1 cellular context compared by ENCODE assay signal in the genomic region with DNA sequence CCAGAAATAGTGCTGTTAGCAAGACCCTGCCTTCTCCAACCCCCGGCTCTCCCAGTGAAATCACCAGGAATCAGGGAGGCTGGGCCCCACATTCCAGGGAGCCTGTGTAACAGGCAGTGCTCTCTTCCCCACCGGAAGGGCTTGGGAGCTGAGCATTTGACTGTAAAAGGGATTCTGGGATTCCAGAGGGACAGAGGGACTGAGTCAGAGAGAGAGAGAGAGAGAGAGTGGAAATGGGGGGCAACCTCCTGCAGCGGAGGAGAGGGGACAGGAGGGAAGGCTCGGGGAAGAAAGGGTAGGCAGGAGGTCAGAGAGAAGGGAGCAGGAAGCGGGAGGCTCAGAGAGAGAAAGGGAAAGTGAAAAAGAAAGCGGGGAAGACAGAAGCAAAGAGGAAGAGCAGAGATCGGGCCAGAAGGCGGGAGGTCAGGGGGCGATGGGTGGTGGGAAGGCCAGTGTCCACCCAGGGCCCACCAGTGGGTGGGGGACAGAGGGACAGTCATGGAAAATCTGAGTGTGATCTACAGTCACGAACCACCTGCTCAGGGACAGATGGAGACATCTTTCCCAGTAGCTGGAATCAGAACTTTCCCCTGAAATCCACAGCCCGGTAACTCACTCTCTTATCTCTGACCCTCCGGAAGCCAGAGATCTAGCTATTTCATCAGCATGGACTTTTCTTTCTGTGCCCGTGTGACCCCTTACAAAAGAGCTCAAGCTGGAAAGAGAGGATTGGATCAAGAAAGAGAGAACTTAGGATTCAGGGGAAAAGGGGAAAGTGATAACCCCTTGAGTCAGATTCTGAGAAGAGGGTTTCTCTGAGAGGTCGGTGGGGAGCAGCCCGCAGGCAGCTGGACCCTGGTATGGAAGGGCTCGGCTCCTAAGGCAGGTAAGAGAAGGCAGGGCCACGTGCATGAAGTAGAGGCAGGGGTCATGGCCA.
TF ChIP-seq lines count a peak whose summit lies in the region.

No MANE protein-coding gene starts in this region.

TF ChIP-seq in SK-N-SH, 30 proteins besides CTCF, POLR2A, EP300 and RAD21:
- TF ChIP-seq FOXJ3 (CRISPR knock-in tag; IDR thresholded peaks at IDR 0.05) (no peak), TEAD4 (IDR thresholded peaks at IDR 0.05; ENCODE audit: borderline replicate concordance, insufficient read depth) (peak; percentile 99), MEF2A (IDR thresholded peaks at IDR 0.05; ENCODE audit: borderline replicate concordance, low read depth) (peak; percentile 100), TAF1 (IDR thresholded peaks at IDR 0.05; ENCODE audit: borderline replicate concordance, low read depth, low read length) (peak; percentile 69), POLR2AphosphoS5 (IDR thresholded peaks at IDR 0.05; ENCODE audit: low read depth, low read length) (peak; percentile 94), YY1 (IDR thresholded peaks at IDR 0.05; ENCODE audit: low read depth) (0 out of 2 replicates have a peak, but pooled peaks have one; percentile 63), NFIC (IDR thresholded peaks at IDR 0.05; ENCODE audit: borderline replicate concordance) (peak; percentile 96), ELF1 (IDR thresholded peaks at IDR 0.05) (peak; percentile 83), MXI1 (IDR thresholded peaks at IDR 0.05; ENCODE audit: low read depth, low read length) (no peak), CHD2 (IDR thresholded peaks at IDR 0.05; ENCODE audit: low read length, partially characterized antibody) (no peak), JUND (IDR thresholded peaks at IDR 0.05) (peak; percentile 95), RXRA (IDR thresholded peaks at IDR 0.05; ENCODE audit: borderline replicate concordance, low read depth) (peak; percentile 96), TCF12 (IDR thresholded peaks at IDR 0.05) (peak; percentile 97), FOSL2 (IDR thresholded peaks at IDR 0.05; ENCODE audit: borderline replicate concordance, low read depth) (peak; percentile 99), GABPA (IDR thresholded peaks at IDR 0.05; ENCODE audit: low read depth) (peak; percentile 80), SMC3 (IDR thresholded peaks at IDR 0.05; ENCODE audit: low read depth, low read length) (no peak), FOXM1 (IDR thresholded peaks at IDR 0.05; ENCODE audit: low read depth) (peak; percentile 92), SIN3A (IDR thresholded peaks at IDR 0.05; ENCODE audit: borderline replicate concordance, low read depth, low read length) (peak; percentile 93)
- TF ChIP-seq, protein P1, sequence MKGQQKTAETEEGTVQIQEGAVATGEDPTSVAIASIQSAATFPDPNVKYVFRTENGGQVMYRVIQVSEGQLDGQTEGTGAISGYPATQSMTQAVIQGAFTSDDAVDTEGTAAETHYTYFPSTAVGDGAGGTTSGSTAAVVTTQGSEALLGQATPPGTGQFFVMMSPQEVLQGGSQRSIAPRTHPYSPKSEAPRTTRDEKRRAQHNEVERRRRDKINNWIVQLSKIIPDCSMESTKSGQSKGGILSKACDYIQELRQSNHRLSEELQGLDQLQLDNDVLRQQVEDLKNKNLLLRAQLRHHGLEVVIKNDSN (IDR thresholded peaks at IDR 0.05; ENCODE audit: borderline replicate concordance, low read depth): no peak
- TF ChIP-seq, protein P2, sequence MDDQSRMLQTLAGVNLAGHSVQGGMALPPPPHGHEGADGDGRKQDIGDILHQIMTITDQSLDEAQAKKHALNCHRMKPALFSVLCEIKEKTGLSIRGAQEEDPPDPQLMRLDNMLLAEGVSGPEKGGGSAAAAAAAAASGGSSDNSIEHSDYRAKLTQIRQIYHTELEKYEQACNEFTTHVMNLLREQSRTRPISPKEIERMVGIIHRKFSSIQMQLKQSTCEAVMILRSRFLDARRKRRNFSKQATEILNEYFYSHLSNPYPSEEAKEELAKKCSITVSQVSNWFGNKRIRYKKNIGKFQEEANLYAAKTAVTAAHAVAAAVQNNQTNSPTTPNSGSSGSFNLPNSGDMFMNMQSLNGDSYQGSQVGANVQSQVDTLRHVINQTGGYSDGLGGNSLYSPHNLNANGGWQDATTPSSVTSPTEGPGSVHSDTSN (IDR thresholded peaks at IDR 0.05): peak; percentile 83
- TF ChIP-seq, protein P3, sequence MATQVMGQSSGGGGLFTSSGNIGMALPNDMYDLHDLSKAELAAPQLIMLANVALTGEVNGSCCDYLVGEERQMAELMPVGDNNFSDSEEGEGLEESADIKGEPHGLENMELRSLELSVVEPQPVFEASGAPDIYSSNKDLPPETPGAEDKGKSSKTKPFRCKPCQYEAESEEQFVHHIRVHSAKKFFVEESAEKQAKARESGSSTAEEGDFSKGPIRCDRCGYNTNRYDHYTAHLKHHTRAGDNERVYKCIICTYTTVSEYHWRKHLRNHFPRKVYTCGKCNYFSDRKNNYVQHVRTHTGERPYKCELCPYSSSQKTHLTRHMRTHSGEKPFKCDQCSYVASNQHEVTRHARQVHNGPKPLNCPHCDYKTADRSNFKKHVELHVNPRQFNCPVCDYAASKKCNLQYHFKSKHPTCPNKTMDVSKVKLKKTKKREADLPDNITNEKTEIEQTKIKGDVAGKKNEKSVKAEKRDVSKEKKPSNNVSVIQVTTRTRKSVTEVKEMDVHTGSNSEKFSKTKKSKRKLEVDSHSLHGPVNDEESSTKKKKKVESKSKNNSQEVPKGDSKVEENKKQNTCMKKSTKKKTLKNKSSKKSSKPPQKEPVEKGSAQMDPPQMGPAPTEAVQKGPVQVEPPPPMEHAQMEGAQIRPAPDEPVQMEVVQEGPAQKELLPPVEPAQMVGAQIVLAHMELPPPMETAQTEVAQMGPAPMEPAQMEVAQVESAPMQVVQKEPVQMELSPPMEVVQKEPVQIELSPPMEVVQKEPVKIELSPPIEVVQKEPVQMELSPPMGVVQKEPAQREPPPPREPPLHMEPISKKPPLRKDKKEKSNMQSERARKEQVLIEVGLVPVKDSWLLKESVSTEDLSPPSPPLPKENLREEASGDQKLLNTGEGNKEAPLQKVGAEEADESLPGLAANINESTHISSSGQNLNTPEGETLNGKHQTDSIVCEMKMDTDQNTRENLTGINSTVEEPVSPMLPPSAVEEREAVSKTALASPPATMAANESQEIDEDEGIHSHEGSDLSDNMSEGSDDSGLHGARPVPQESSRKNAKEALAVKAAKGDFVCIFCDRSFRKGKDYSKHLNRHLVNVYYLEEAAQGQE (IDR thresholded peaks at IDR 0.05; ENCODE audit: low read depth, low read length): peak; percentile 84
- TF ChIP-seq, protein P4, sequence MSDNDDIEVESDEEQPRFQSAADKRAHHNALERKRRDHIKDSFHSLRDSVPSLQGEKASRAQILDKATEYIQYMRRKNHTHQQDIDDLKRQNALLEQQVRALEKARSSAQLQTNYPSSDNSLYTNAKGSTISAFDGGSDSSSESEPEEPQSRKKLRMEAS (IDR thresholded peaks at IDR 0.05; ENCODE audit: low read depth): peak; percentile 87
- TF ChIP-seq, protein P5, sequence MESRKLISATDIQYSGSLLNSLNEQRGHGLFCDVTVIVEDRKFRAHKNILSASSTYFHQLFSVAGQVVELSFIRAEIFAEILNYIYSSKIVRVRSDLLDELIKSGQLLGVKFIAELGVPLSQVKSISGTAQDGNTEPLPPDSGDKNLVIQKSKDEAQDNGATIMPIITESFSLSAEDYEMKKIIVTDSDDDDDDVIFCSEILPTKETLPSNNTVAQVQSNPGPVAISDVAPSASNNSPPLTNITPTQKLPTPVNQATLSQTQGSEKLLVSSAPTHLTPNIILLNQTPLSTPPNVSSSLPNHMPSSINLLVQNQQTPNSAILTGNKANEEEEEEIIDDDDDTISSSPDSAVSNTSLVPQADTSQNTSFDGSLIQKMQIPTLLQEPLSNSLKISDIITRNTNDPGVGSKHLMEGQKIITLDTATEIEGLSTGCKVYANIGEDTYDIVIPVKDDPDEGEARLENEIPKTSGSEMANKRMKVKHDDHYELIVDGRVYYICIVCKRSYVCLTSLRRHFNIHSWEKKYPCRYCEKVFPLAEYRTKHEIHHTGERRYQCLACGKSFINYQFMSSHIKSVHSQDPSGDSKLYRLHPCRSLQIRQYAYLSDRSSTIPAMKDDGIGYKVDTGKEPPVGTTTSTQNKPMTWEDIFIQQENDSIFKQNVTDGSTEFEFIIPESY (IDR thresholded peaks at IDR 0.05; ENCODE audit: borderline replicate concordance, low read depth): peak; percentile 89
